25 cellular contexts compared by ENCODE assay signal in the genomic region with DNA sequence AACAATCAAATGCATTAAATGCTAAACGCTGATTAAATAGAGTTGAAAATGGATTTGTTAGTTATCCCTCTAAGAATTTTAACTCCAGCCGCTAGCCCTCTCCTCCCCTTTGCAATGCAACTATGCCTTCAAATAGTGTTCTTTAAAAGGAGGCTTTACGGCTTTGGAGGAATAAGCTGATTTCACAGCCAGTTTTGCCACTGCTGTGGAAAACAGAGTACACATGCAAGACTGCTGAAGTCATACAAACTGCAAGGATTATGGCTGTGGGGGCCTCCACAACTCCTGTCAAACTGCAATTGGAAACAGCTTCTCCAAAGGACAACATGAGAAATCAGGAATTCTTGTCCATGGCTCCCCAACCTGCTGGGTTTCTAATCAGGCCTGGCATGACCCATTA.
"Had no signal": no experiment of that assay in that cellular context is flagged by ENCODE, and none has a peak within 500 bp of the region (broad histone marks: within the 10 kb centered on the region; RNA-seq: fewer than 3 reads in every experiment).

No MANE protein-coding gene starts in this region.

- H3K36me3 Mint-ChIP-seq: naive thymus-derived CD8-positive, alpha-beta T cell; type B pancreatic cell had no signal

- H3K27me3 Mint-ChIP-seq: progenitor cell of endocrine pancreas; stimulated activated naive CD8-positive, alpha-beta T cell treated with anti-CD3 and anti-CD28 coated beads, Interleukin-15, amount 100 ng/mL, for 72 hours; type B pancreatic cell had no signal

- DNase-seq: cerebellar nuclear complex; cortex of kidney; effector CD4-positive, alpha-beta T cell; foreskin fibroblast; gastrocnemius medialis; heart left ventricle; kidney; left cardiac atrium; left lung; mammary epithelial cell; mesendoderm; naive thymus-derived CD8-positive, alpha-beta T cell; right lobe of liver; small intestine; stimulated activated CD4-positive, alpha-beta T cell treated with anti-CD3 and anti-CD28 coated beads, Interleukin-12 subunit alpha, Interleukin-12 subunit beta, amount 100 ng/mL, for 4 hours; stimulated activated CD4-positive, alpha-beta T cell treated with anti-CD3 and anti-CD28 coated beads, Interleukin-1b, Interleukin-23, amount 100 ng/mL, for 48 hours; stimulated activated CD4-positive, alpha-beta T cell treated with anti-CD3 and anti-CD28 coated beads, Interleukin-4, amount 100 ng/mL, for 1 hour; stimulated activated CD8-positive, alpha-beta memory T cell treated with anti-CD3 and anti-CD28 coated beads, Interleukin-4, amount 100 ng/mL, for 48 hours; stimulated activated naive CD4-positive, alpha-beta T cell; stimulated activated naive CD8-positive, alpha-beta T cell treated with anti-CD3 and anti-CD28 coated beads, Interleukin-15, amount 100 ng/mL, for 72 hours; testis; tibial artery had no signal

- H3K27ac Mint-ChIP-seq: progenitor cell of endocrine pancreas; stimulated activated naive CD8-positive, alpha-beta T cell treated with anti-CD3 and anti-CD28 coated beads, Interleukin-15, amount 100 ng/mL, for 72 hours; type B pancreatic cell had no signal

- H3K4me3 Mint-ChIP-seq: naive thymus-derived CD8-positive, alpha-beta T cell; stimulated activated naive CD8-positive, alpha-beta T cell treated with anti-CD3 and anti-CD28 coated beads, Interleukin-15, amount 100 ng/mL, for 72 hours; type B pancreatic cell had no signal

- ATAC-seq: esophagus mucosa; gastrocnemius medialis; heart left ventricle; left cardiac atrium; left lung; naive thymus-derived CD8-positive, alpha-beta T cell; right lobe of liver; stimulated activated naive CD8-positive, alpha-beta T cell treated with anti-CD3 and anti-CD28 coated beads, Interleukin-15, amount 100 ng/mL, for 72 hours had no signal

- H3K9me3 Mint-ChIP-seq: naive thymus-derived CD8-positive, alpha-beta T cell; stimulated activated naive CD8-positive, alpha-beta T cell treated with anti-CD3 and anti-CD28 coated beads, Interleukin-15, amount 100 ng/mL, for 72 hours had no signal
